8 cellular contexts compared by ENCODE assay signal in genomic region chr13:48369988-48370387, GRCh38.
"Had no signal": no experiment of that assay in that cellular context is flagged by ENCODE, and none has a peak within 500 bp of the region (broad histone marks: within the 10 kb centered on the region; RNA-seq: fewer than 3 reads in every experiment).

No MANE protein-coding gene starts in this region.

- H3K9me3 Mint-ChIP-seq: GM23338, H9 had no signal

- DNase-seq: H9, HCEC 1CT, IMR-90 had no signal

- FAIRE-seq: H1, H54, HTR-8/SVneo, K562 had no signal

- H3K4me1 Mint-ChIP-seq: GM23338, H9 had no signal

- H3K4me3 Mint-ChIP-seq: GM23338, H9 had no signal

- H3K4me3 ChIP-seq: GM23338, K562 had no signal

- ATAC-seq: GM23338, K562 had no signal

- H3K27ac Mint-ChIP-seq: GM23338, H9 had no signal
